Comparison of ENCODE assay signal across 12 cellular contexts in genomic region chr7:25750738-25751529, GRCh38.
A peak's percentile ranks its signal among the peaks of the same experiment; 100 is the strongest.
DNase-seq lines count a peak whose midpoint lies in the region; ATAC-seq, FAIRE-seq and TF ChIP-seq lines count a peak whose summit lies in the region.
"Had no signal": no experiment of that assay in that cellular context is flagged by ENCODE, and none has a peak within 500 bp of the region (broad histone marks: within the 10 kb centered on the region; RNA-seq: fewer than 3 reads in every experiment).

No MANE protein-coding gene starts in this region.

- peak overlapping the region; percentile 97 for H3K27ac Mint-ChIP-seq in neural progenitor cell
- H3K27ac Mint-ChIP-seq in activated CD4-positive, alpha-beta memory T cell treated with anti-CD3 and anti-CD28 coated beads, Interleukin-2, amount 10 ng/mL, durations not matched to agents 7 days and 5 days: no peak overlapping the region
- H3K27ac Mint-ChIP-seq: activated T-helper 17 cell treated with anti-CD3 and anti-CD28 coated beads, Interleukin-2, amount 50 U/mL, for 72 hours had no signal

- peaks cover 3% of the 10 kb centered on the region for H3K36me3 Mint-ChIP-seq in neural progenitor cell
- no peaks in the 10 kb centered on the region for H3K36me3 Mint-ChIP-seq in activated CD4-positive, alpha-beta memory T cell treated with anti-CD3 and anti-CD28 coated beads, Interleukin-2, amount 10 ng/mL, durations not matched to agents 7 days and 5 days (ENCODE audit: low read depth)

- DNase-seq in esophagus squamous epithelium (lab: John Stamatoyannopoulos, UW): no peak
- no peak for DNase-seq in neural progenitor cell (ENCODE audit: low spot score)
- no peak for DNase-seq in upper lobe of right lung
- no peak for DNase-seq in C1 segment of cervical spinal cord (lab: John Stamatoyannopoulos, UW)
- no peak for DNase-seq in activated CD4-positive, alpha-beta memory T cell treated with anti-CD3 and anti-CD28 coated beads, Interleukin-2, amount 10 ng/mL, durations not matched to agents 7 days and 5 days
- no peak for DNase-seq in activated T-cell treated with anti-CD3 and anti-CD28 coated beads, Interleukin-2, amount 50 U/mL, for 48 hours
- DNase-seq: cerebellar nuclear complex, NCI-H226 had no signal

- peaks cover 27% of the 10 kb centered on the region for H3F3A ChIP-seq in neural progenitor cell (ENCODE audit: low read depth)

- CTCF ChIA-PET in activated CD4-positive, alpha-beta memory T cell treated with anti-CD3 and anti-CD28 coated beads, Interleukin-2, amount 10 ng/mL, durations not matched to agents 7 days and 5 days (lab: Charles Lee): no interaction called here

- H4K20me1 ChIP-seq in neural progenitor cell (ENCODE audit: low read depth): no peaks in the 10 kb centered on the region

- H3K79me2 ChIP-seq in neural progenitor cell (ENCODE audit: low read depth): no peaks in the 10 kb centered on the region

- H3K4me3 Mint-ChIP-seq in neural progenitor cell: no peak overlapping the region
- H3K4me3 Mint-ChIP-seq in activated CD4-positive, alpha-beta memory T cell treated with anti-CD3 and anti-CD28 coated beads, Interleukin-2, amount 10 ng/mL, durations not matched to agents 7 days and 5 days: no peak overlapping the region
- H3K4me3 Mint-ChIP-seq: activated T-helper 17 cell treated with anti-CD3 and anti-CD28 coated beads, Interleukin-2, amount 50 U/mL, for 72 hours had no signal

- H3K9me3 Mint-ChIP-seq in neural progenitor cell: peaks cover 2% of the 10 kb centered on the region
- H3K9me3 Mint-ChIP-seq in activated CD4-positive, alpha-beta memory T cell treated with anti-CD3 and anti-CD28 coated beads, Interleukin-2, amount 10 ng/mL, durations not matched to agents 7 days and 5 days: no peaks in the 10 kb centered on the region
- H3K9me3 Mint-ChIP-seq: activated T-helper 17 cell treated with anti-CD3 and anti-CD28 coated beads, Interleukin-2, amount 50 U/mL, for 72 hours had no signal

- peaks cover 0 to 51% (median 13%) of the 10 kb centered on the region in 3 donors for H3K4me1 ChIP-seq in esophagus squamous epithelium
- H3K4me1 ChIP-seq in neural progenitor cell: peaks cover 52% of the 10 kb centered on the region
- peaks cover 3% of the 10 kb centered on the region for H3K4me1 ChIP-seq in upper lobe of right lung

- H3K27me3 ChIP-seq in esophagus squamous epithelium (peaks cover 0 to 15% (median 0%) of the 10 kb centered on the region in 4 donors), neural progenitor cell (no peaks in the 10 kb centered on the region), upper lobe of right lung (no peaks in the 10 kb centered on the region)

- peaks cover 3% of the 10 kb centered on the region for H3K27me3 Mint-ChIP-seq in neural progenitor cell (ENCODE audit: insufficient read depth, low read depth)
- no peaks in the 10 kb centered on the region for H3K27me3 Mint-ChIP-seq in activated CD4-positive, alpha-beta memory T cell treated with anti-CD3 and anti-CD28 coated beads, Interleukin-2, amount 10 ng/mL, durations not matched to agents 7 days and 5 days

- H3K4me3 ChIP-seq in esophagus squamous epithelium (peak overlapping the region in 1 of 4 donors; percentile 34), neural progenitor cell (no peak overlapping the region), upper lobe of right lung (peak overlapping the region; percentile 1)

- H3K27ac ChIP-seq in esophagus squamous epithelium (peak overlapping the region in 3 of 4 donors; percentile 59 to 87 (median 81)), neural progenitor cell (peak overlapping the region; percentile 43), upper lobe of right lung (peak overlapping the region; percentile 68)

- peak; percentile 67 for ATAC-seq in upper lobe of right lung
- ATAC-seq: activated T-helper 17 cell treated with anti-CD3 and anti-CD28 coated beads, Interleukin-2, amount 50 U/mL, for 72 hours; sciatic nerve had no signal

- TF ChIP-seq POLR2A in esophagus squamous epithelium (IDR thresholded peaks at IDR 0.05): no peak

- no peak for TF ChIP-seq CTCF in esophagus squamous epithelium (IDR thresholded peaks at IDR 0.05)
- TF ChIP-seq CTCF in neural progenitor cell (IDR thresholded peaks at IDR 0.05): no peak
- TF ChIP-seq CTCF in upper lobe of right lung (IDR thresholded peaks at IDR 0.05): no peak

- POLR2A ChIA-PET in activated CD4-positive, alpha-beta memory T cell treated with anti-CD3 and anti-CD28 coated beads, Interleukin-2, amount 10 ng/mL, durations not matched to agents 7 days and 5 days (lab: Charles Lee): no interaction called here

- intact Hi-C loops in esophagus squamous epithelium (cut with DNase I) (no loop called here), upper lobe of right lung (cut with DNase I) (no loop called here)

- H3K9ac ChIP-seq in neural progenitor cell: no peak overlapping the region

- WGBS in esophagus squamous epithelium, 2 donors: 64 to 73% methylated on average over 14 of the region's 14 CpGs

- peak; percentile 61 for FAIRE-seq in TTC549 (lab: Jason Lieb, UNC)
- FAIRE-seq: GM12892 had no signal

- peak overlapping the region; percentile 6 for H3K4me2 ChIP-seq in neural progenitor cell

- H3K9me3 ChIP-seq in esophagus squamous epithelium: no peaks in the 10 kb centered on the region
- H3K9me3 ChIP-seq in neural progenitor cell (ENCODE audit: low read depth): no peaks in the 10 kb centered on the region
- no peaks in the 10 kb centered on the region for H3K9me3 ChIP-seq in upper lobe of right lung

- peak overlapping the region; percentile 68 for H2AFZ ChIP-seq in neural progenitor cell (replicated peaks)

- H3K36me3 ChIP-seq in esophagus squamous epithelium (no peaks in the 10 kb centered on the region), neural progenitor cell (no peaks in the 10 kb centered on the region), upper lobe of right lung (no peaks in the 10 kb centered on the region)

- H3K4me1 Mint-ChIP-seq in neural progenitor cell: peaks cover 47% of the 10 kb centered on the region
- H3K4me1 Mint-ChIP-seq in activated CD4-positive, alpha-beta memory T cell treated with anti-CD3 and anti-CD28 coated beads, Interleukin-2, amount 10 ng/mL, durations not matched to agents 7 days and 5 days: no peaks in the 10 kb centered on the region
- H3K4me1 Mint-ChIP-seq: activated T-helper 17 cell treated with anti-CD3 and anti-CD28 coated beads, Interleukin-2, amount 50 U/mL, for 72 hours had no signal
